Comparison of ENCODE assay signal across 9 cellular contexts in genomic region chr12:91326043-91327027, GRCh38.
DNase-seq lines count a peak whose midpoint lies in the region; ATAC-seq and TF ChIP-seq lines count a peak whose summit lies in the region.
"Had no signal": no experiment of that assay in that cellular context is flagged by ENCODE, and none has a peak within 500 bp of the region (broad histone marks: within the 10 kb centered on the region; RNA-seq: fewer than 3 reads in every experiment).

No MANE protein-coding gene starts in this region.

- intact Hi-C loops in mucosa of descending colon (cut with DNase I, micrococcal nuclease) = loop anchor here in 1 of 2 donors (10.0 kb wide), 1 partner anchor 152 kb away; no protein-coding TSS in a partner anchor

- H3K9me3 ChIP-seq in endodermal cell (ENCODE audit: control insufficient read depth, low read length) (no peaks in the 10 kb centered on the region), mucosa of descending colon (no peaks in the 10 kb centered on the region), tibial nerve (no peaks in the 10 kb centered on the region)

- TF ChIP-seq POLR2A in tibial nerve (IDR thresholded peaks at IDR 0.05) = no peak

- H3K27ac ChIP-seq in endodermal cell (ENCODE audit: low read depth, low read length) (no peak overlapping the region), tibial nerve (peak overlapping the region; percentile 2 to 81 (median 18))

- H3K4me1 ChIP-seq in endodermal cell (ENCODE audit: control insufficient read depth, insufficient read depth, low read length) (no peaks in the 10 kb centered on the region), mucosa of descending colon (ENCODE audit: low read depth) (no peaks in the 10 kb centered on the region), tibial nerve (peaks cover 0 to 14% (median 0%) of the 10 kb centered on the region in 4 donors)

- peak in 1 of 2 donors; percentile 43 for TF ChIP-seq EP300 in tibial nerve (IDR thresholded peaks at IDR 0.05)

- no peaks in the 10 kb centered on the region for H3K27me3 Mint-ChIP-seq in endodermal cell (ENCODE audit: insufficient read depth)

- H3K4me3 ChIP-seq in WI38 (ENCODE audit: low read depth, low read length) (peak overlapping the region; percentile 37), endodermal cell (ENCODE audit: low read length) (no peak overlapping the region), mucosa of descending colon (no peak overlapping the region), tibial nerve (peak overlapping the region in 1 of 4 donors; percentile 26)

- peak; percentile 68 for DNase-seq in DMS114 treated with DMSO at 0.1 percent for 48 hours (lab: John Stamatoyannopoulos, UW; ENCODE audit: unreplicated experiment)
- DNase-seq in LHCN-M2 (ENCODE audit: low read depth) = peak; percentile 86
- peak; percentile 87 for DNase-seq in endodermal cell
- DNase-seq in mucosa of descending colon = peak in 1 of 3 donors; percentile 84
- peak; percentile 32 to 96 for DNase-seq in tibial nerve (ENCODE audit: low spot score in 2 of 2)

- ATAC-seq in GM19455 (IDR thresholded peaks at IDR 0.05; ENCODE audit: unreplicated experiment) (peak; percentile 63), mucosa of descending colon (no peak), GM21423 (IDR thresholded peaks at IDR 0.05; ENCODE audit: unreplicated experiment) (no peak)

- H3K4me1 Mint-ChIP-seq in endodermal cell = no peaks in the 10 kb centered on the region

- no peaks in the 10 kb centered on the region for H3K36me3 Mint-ChIP-seq in endodermal cell (ENCODE audit: low read depth)
- H3K36me3 Mint-ChIP-seq: activated naive CD8-positive, alpha-beta T cell had no signal

- H3K27ac Mint-ChIP-seq in endodermal cell = no peak overlapping the region
- H3K27ac Mint-ChIP-seq: activated naive CD8-positive, alpha-beta T cell had no signal

- TF ChIP-seq CTCF in WI38 (IDR thresholded peaks at IDR 0.05; ENCODE audit: low read depth, low read length) (peak; percentile 59), endodermal cell (conservative IDR thresholded peaks at IDR 0.05) (peak; percentile 91), mucosa of descending colon (IDR thresholded peaks at IDR 0.05) (peak; percentile 43), tibial nerve (IDR thresholded peaks at IDR 0.05) (peak; percentile 62 to 82 (median 80))

- no peak overlapping the region for H3K9ac ChIP-seq in endodermal cell (ENCODE audit: extremely low read depth, low read length, poor library complexity, severe bottlenecking)

- no peaks in the 10 kb centered on the region for H3K36me3 ChIP-seq in endodermal cell (ENCODE audit: control insufficient read depth, insufficient read depth, low read length)
- no peaks in the 10 kb centered on the region for H3K36me3 ChIP-seq in mucosa of descending colon (ENCODE audit: low read depth)
- H3K36me3 ChIP-seq in tibial nerve = no peaks in the 10 kb centered on the region

- H3K4me3 Mint-ChIP-seq in endodermal cell = no peak overlapping the region
- H3K4me3 Mint-ChIP-seq: activated naive CD8-positive, alpha-beta T cell had no signal

- H3K9me3 Mint-ChIP-seq in endodermal cell = no peaks in the 10 kb centered on the region

- 33% methylated on average over 2 of the region's 2 CpGs; no CpG with 5 or more reads in 1 of the 2 experiments for WGBS in endodermal cell (ENCODE audit: insufficient coverage in 1 of 2, insufficient read length in 1 of 2), 2 experiments
- 18 to 23% methylated on average over 2 of the region's 2 CpGs for WGBS in tibial nerve, 2 donors

- H3K27me3 ChIP-seq in endodermal cell (ENCODE audit: control insufficient read depth, insufficient read depth, low read length, poor library complexity, severe bottlenecking) = no peaks in the 10 kb centered on the region
- no peaks in the 10 kb centered on the region for H3K27me3 ChIP-seq in tibial nerve
